Comparison of ENCODE assay signal across 27 cellular contexts in the genomic region with DNA sequence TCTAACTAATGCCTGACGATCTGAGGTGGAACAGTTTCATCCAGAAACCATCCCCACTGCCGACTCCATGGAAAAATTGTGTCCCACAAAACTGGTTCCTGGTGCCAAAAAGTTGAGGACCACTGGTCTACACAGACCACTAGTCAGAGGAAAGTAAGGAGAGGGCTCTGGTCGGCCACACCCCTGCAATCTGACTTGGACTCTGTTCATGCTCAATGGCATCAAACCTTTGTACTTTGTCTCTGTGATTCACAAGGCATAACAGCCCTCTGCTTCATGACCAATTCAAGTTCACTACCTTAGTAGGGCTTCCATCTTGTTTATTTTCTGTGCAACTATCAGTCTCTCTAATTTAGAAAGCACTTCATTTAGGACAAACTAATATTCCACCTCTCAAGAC. TPM values are rescaled to one million over a fixed set of nuclear protein-coding genes. Genes with fewer than 3 reads are reported as not detected.
"Had no signal": no experiment of that assay in that cellular context is flagged by ENCODE, and none has a peak within 500 bp of the region (broad histone marks: within the 10 kb centered on the region; RNA-seq: fewer than 3 reads in every experiment).

No MANE protein-coding gene starts in this region.

- H2AFZ ChIP-seq: neural progenitor cell, parathyroid adenoma had no signal

- H3K4me3 ChIP-seq: dorsolateral prefrontal cortex, esophagus muscularis mucosa, gastrocnemius medialis, heart right ventricle, neural progenitor cell, prostate gland, sigmoid colon, skin epidermis, suprapubic skin, thyroid gland, upper lobe of right lung, vagina had no signal

- H3K9me3 ChIP-seq: esophagus muscularis mucosa, gastrocnemius medialis, heart right ventricle, prostate gland, sigmoid colon, suprapubic skin, thyroid gland, upper lobe of right lung, vagina had no signal

- H3K9ac ChIP-seq: neural progenitor cell, parathyroid adenoma had no signal

- H3K79me2 ChIP-seq: parathyroid adenoma had no signal

- H3K36me3 ChIP-seq: esophagus muscularis mucosa, gastrocnemius medialis, heart right ventricle, neural progenitor cell, prostate gland, sigmoid colon, suprapubic skin, thyroid gland, upper lobe of right lung, vagina had no signal

- H3K27ac ChIP-seq: dorsolateral prefrontal cortex, epithelial cell of prostate, esophagus muscularis mucosa, gastrocnemius medialis, heart right ventricle, neural progenitor cell, parathyroid adenoma, prostate gland, sigmoid colon, skin epidermis, suprapubic skin, thyroid gland, upper lobe of right lung, vagina had no signal

- ATAC-seq: effector memory CD8-positive, alpha-beta T cell; gastrocnemius medialis; left cardiac atrium; natural killer cell treated with Interleukin-12 subunit alpha and Interleukin-12 subunit beta and Interleukin-15 and Interleukin-18, amount 100 ng/mL, for 72 hours; upper lobe of right lung had no signal

- H3K27me3 ChIP-seq: esophagus muscularis mucosa, gastrocnemius medialis, neural progenitor cell, sigmoid colon, suprapubic skin, thyroid gland, upper lobe of right lung, vagina had no signal

- DNase-seq: central memory CD4-positive, alpha-beta T cell; cortex of kidney; dorsolateral prefrontal cortex; effector memory CD8-positive, alpha-beta T cell; gastrocnemius medialis; heart right ventricle; islet precursor cell; left cardiac atrium; occipital lobe; sigmoid colon; stimulated activated CD4-positive, alpha-beta T cell treated with anti-CD3 and anti-CD28 coated beads, Interleukin-12 subunit alpha, Interleukin-12 subunit beta, amount 100 ng/mL, for 4 hours; stimulated activated naive CD4-positive, alpha-beta T cell treated with Interleukin-2 at 50 U/mL for 16 hours; thyroid gland; upper lobe of right lung had no signal

- H3K4me2 ChIP-seq: neural progenitor cell had no signal

- H3K4me1 ChIP-seq: esophagus muscularis mucosa, gastrocnemius medialis, neural progenitor cell, parathyroid adenoma, prostate gland, sigmoid colon, suprapubic skin, thyroid gland, upper lobe of right lung, vagina had no signal

RNA-seq across cellular contexts. Expression of a gene that starts 1.8 kb away (rescaled TPM):
- total RNA-seq: chondrocyte, fibroblast of villous mesenchyme, occipital lobe, sigmoid colon, upper lobe of right lung, vagina had no signal

RNA-seq across cellular contexts. Expression of a gene that starts 38.0 kb away (rescaled TPM):
- total RNA-seq: chondrocyte; esophagus muscularis mucosa; fibroblast of villous mesenchyme; gastrocnemius medialis; heart right ventricle; left cardiac atrium; lower leg skin; natural killer cell treated with Interleukin-12 subunit alpha and Interleukin-12 subunit beta and Interleukin-15 and Interleukin-18, amount 100 ng/mL, for 72 hours; occipital lobe; prostate gland; renal cortical epithelial cell; suprapubic skin; thyroid gland; vagina had no signal
- polyA plus RNA-seq: heart right ventricle had no signal
